19 cellular contexts compared by ENCODE assay signal in genomic region chr19:57056972-57057371, GRCh38.
DNase-seq lines count a peak whose midpoint lies in the region; ATAC-seq, FAIRE-seq and TF ChIP-seq lines count a peak whose summit lies in the region.
"Had no signal": no experiment of that assay in that cellular context is flagged by ENCODE, and none has a peak within 500 bp of the region (broad histone marks: within the 10 kb centered on the region; RNA-seq: fewer than 3 reads in every experiment).

No MANE protein-coding gene starts in this region.

- DNase-seq in D721Med (ENCODE audit: insufficient read length, low spot score) (no peak), MG63 (peak; percentile 43), foreskin fibroblast (peak; percentile 32 to 37), non-pigmented ciliary epithelial cell (ENCODE audit: low read depth) (peak; percentile 17), osteocyte (ENCODE audit: extremely low spot score, unreplicated experiment) (no peak), left lobe of liver (ENCODE audit: low spot score) (no peak), HuH-7 (ENCODE audit: low spot score) (no peak)
- DNase-seq: anterior cingulate cortex; GDM1; KG1; NCI-H1105; NCI-H446; OCI-M1; stimulated activated CD4-positive, alpha-beta T cell treated with anti-CD3 and anti-CD28 coated beads, Interleukin-15, amount 100 ng/mL, for 24 hours had no signal

- no peak overlapping the region for H3K4me3 Mint-ChIP-seq in osteocyte (ENCODE audit: unreplicated experiment)

- no peaks in the 10 kb centered on the region for H3K9me3 ChIP-seq in MG63

- peaks cover 42% of the 10 kb centered on the region for H3K9me3 Mint-ChIP-seq in osteocyte (ENCODE audit: unreplicated experiment)

- peak; percentile 61 for FAIRE-seq in D721Med (lab: Jason Lieb, UNC)
- FAIRE-seq: keratinocyte had no signal

- no peak overlapping the region for H3K27ac Mint-ChIP-seq in osteocyte (ENCODE audit: unreplicated experiment)

- H3K27me3 ChIP-seq in MG63: no peaks in the 10 kb centered on the region

- H3K4me1 Mint-ChIP-seq in osteocyte (ENCODE audit: unreplicated experiment): no peaks in the 10 kb centered on the region

- no peak for ATAC-seq in left lobe of liver
- ATAC-seq in HG03025 (IDR thresholded peaks at IDR 0.05; ENCODE audit: low FRiP score, unreplicated experiment): no peak
- ATAC-seq: HCT116 had no signal

- H3K36me3 ChIP-seq in MG63: no peaks in the 10 kb centered on the region
- H3K36me3 ChIP-seq: heart right ventricle had no signal

- no peak for TF ChIP-seq CTCF in D721Med (IDR thresholded peaks at IDR 0.05; ENCODE audit: insufficient read depth, missing control alignments)
- no peak for TF ChIP-seq CTCF in foreskin fibroblast (IDR thresholded peaks at IDR 0.05; ENCODE audit: low read depth, low read length)
- no peak for TF ChIP-seq CTCF in osteocyte (IDR thresholded peaks at IDR 0.05)

- no peaks in the 10 kb centered on the region for H3K36me3 Mint-ChIP-seq in osteocyte (ENCODE audit: unreplicated experiment)

- no peak overlapping the region for H3K4me3 ChIP-seq in MG63
- H3K4me3 ChIP-seq in foreskin fibroblast (ENCODE audit: low read depth in 1 of 2, low read length in 2 of 2): no peak overlapping the region
- H3K4me3 ChIP-seq: coronary artery, heart right ventricle had no signal

- no peaks in the 10 kb centered on the region for H3K27me3 Mint-ChIP-seq in osteocyte (ENCODE audit: unreplicated experiment)

Comparison
In these comparisons a context has a peak if more than half of its experiments do, and no peak if none do; other contexts are left out.
1. DNase-seq: peak in MG63 (single experiment), foreskin fibroblast (2 of 2) and non-pigmented ciliary epithelial cell (single experiment); none in D721Med (single experiment), osteocyte (single experiment), left lobe of liver (single experiment) and HuH-7 (single experiment).